12 cellular contexts compared by ENCODE assay signal in genomic region chr9:76216161-76216649, GRCh38.
DNase-seq lines count a peak whose midpoint lies in the region; TF ChIP-seq lines count a peak whose summit lies in the region.
"Had no signal": no experiment of that assay in that cellular context is flagged by ENCODE, and none has a peak within 500 bp of the region (broad histone marks: within the 10 kb centered on the region; RNA-seq: fewer than 3 reads in every experiment).

No MANE protein-coding gene starts in this region.

- H3K23ac ChIP-seq in neuronal stem cell (ENCODE audit: low read depth, low read length, poor library complexity) = no peak overlapping the region

- H3K4me1 ChIP-seq in neuronal stem cell (ENCODE audit: control insufficient read depth in 2 of 2, insufficient read depth in 1 of 2, low read depth in 1 of 2, low read length in 2 of 2) = peaks cover 14 to 16% of the 10 kb centered on the region in 2 donors

- CTCF ChIA-PET in BJ (lab: Yijun Ruan, JAX) = interaction anchor here (0.6 kb wide), 1 partner anchor 150 kb away, joined by 6 read pairs; no protein-coding TSS in a partner anchor

- no peak for TF ChIP-seq CTCF in BJ (IDR thresholded peaks at IDR 0.05; ENCODE audit: insufficient read depth, low read depth, low read length)
- no peak for TF ChIP-seq CTCF in NB4 (IDR thresholded peaks at IDR 0.05; ENCODE audit: low read depth, low read length)

- H2BK5ac ChIP-seq in neuronal stem cell (ENCODE audit: low read length) = no peak overlapping the region

- peak; percentile 91 for DNase-seq in BJ (ENCODE audit: low read depth)
- peak; percentile 11 for DNase-seq in NB4 (ENCODE audit: low read depth)
- DNase-seq in dedifferentiated amniotic fluid mesenchymal stem cell (ENCODE audit: extremely low spot score) = peak; percentile 88
- DNase-seq in neuronal stem cell (ENCODE audit: low spot score) = no peak
- no peak for DNase-seq in nucleus accumbens (lab: John Stamatoyannopoulos, UW)
- no peak for DNase-seq in GDM1 (lab: John Stamatoyannopoulos, UW)
- no peak for DNase-seq in stimulated activated CD8-positive, alpha-beta memory T cell treated with anti-CD3 and anti-CD28 coated beads, Interleukin-4, amount 100 ng/mL, for 48 hours
- DNase-seq in amygdala (lab: John Stamatoyannopoulos, UW) = no peak
- DNase-seq: activated CD4-positive, alpha-beta T cell treated with anti-CD3 and anti-CD28 coated beads for 48 hours; DND-41; Karpas-422; ovary had no signal

- no peaks in the 10 kb centered on the region for H3K9me3 ChIP-seq in neuronal stem cell (replicated peaks in 1 of 2; ENCODE audit: control insufficient read depth in 2 of 2, insufficient read depth in 1 of 2, low read depth in 1 of 2, low read length in 2 of 2)
- H3K9me3 ChIP-seq: ovary had no signal

- POLR2A ChIA-PET in BJ (lab: Charles Lee) = interaction anchor here (1.0 kb wide), 1 partner anchor 40 kb away, joined by 4 read pairs; no protein-coding TSS in a partner anchor

- no peak overlapping the region for H4K91ac ChIP-seq in neuronal stem cell (ENCODE audit: low read depth, low read length, poor library complexity)

- no peak overlapping the region for H2BK120ac ChIP-seq in neuronal stem cell (ENCODE audit: low read depth, low read length)

- H2BK12ac ChIP-seq in neuronal stem cell (ENCODE audit: low read length) = no peak overlapping the region

- no peak overlapping the region for H3K9ac ChIP-seq in neuronal stem cell (ENCODE audit: low read depth, low read length, poor library complexity)

- no peak overlapping the region for H4K8ac ChIP-seq in neuronal stem cell (ENCODE audit: low read depth, low read length)

- no peak overlapping the region for H3K14ac ChIP-seq in neuronal stem cell (ENCODE audit: low read length)

- no CpG with 5 or more reads among the region's 2 CpGs for WGBS in neuronal stem cell (ENCODE audit: extremely low coverage in 2 of 2, insufficient read length in 2 of 2, insufficient replicate concordance in 1 of 2), 2 donors

- no peak overlapping the region for H3K4ac ChIP-seq in neuronal stem cell (ENCODE audit: low read length)

- no peak overlapping the region for H2AFZ ChIP-seq in neuronal stem cell (ENCODE audit: low read length)

- H3K18ac ChIP-seq in neuronal stem cell (ENCODE audit: low read length) = peak overlapping the region; percentile 5

- H3K27ac ChIP-seq in neuronal stem cell (replicated peaks; ENCODE audit: low read length) = no peak overlapping the region
- H3K27ac ChIP-seq: ovary had no signal

- H3K27me3 ChIP-seq in BJ (ENCODE audit: control insufficient read depth, insufficient read depth, low read length) = no peaks in the 10 kb centered on the region
- no peaks in the 10 kb centered on the region for H3K27me3 ChIP-seq in neuronal stem cell (ENCODE audit: control insufficient read depth in 3 of 3, insufficient read depth in 3 of 3, low read depth in 1 of 3, low read length in 3 of 3)
- H3K27me3 ChIP-seq: ovary had no signal

- no peak overlapping the region for H2AK5ac ChIP-seq in neuronal stem cell (ENCODE audit: low read depth, low read length)

- no peak overlapping the region for H2BK15ac ChIP-seq in neuronal stem cell (ENCODE audit: low read length)

- H3K36me3 ChIP-seq in BJ (ENCODE audit: control insufficient read depth, insufficient read depth, low read length) = no peaks in the 10 kb centered on the region
- H3K36me3 ChIP-seq in neuronal stem cell (replicated peaks in 1 of 2; ENCODE audit: control insufficient read depth in 2 of 2, insufficient read depth in 2 of 2, low read length in 2 of 2) = no peaks in the 10 kb centered on the region
- H3K36me3 ChIP-seq: ovary had no signal

- H3K4me2 ChIP-seq in neuronal stem cell (ENCODE audit: insufficient read depth, low read length, poor library complexity, severe bottlenecking) = no peak overlapping the region

- no peak for TF ChIP-seq POLR2A in NB4 (IDR thresholded peaks at IDR 0.05; ENCODE audit: extremely low read depth, insufficient read length)

- no peaks in the 10 kb centered on the region for H3K79me1 ChIP-seq in neuronal stem cell (ENCODE audit: low read depth, low read length)

- H3K4me3 ChIP-seq in BJ (ENCODE audit: low read depth, low read length) (no peak overlapping the region), NB4 (ENCODE audit: low read depth, low read length) (no peak overlapping the region), neuronal stem cell (ENCODE audit: low read length in 2 of 2) (no peak overlapping the region)
- H3K4me3 ChIP-seq: ovary had no signal

Comparison
In these comparisons a context has a peak if more than half of its experiments do, and no peak if none do; other contexts are left out.
1. DNase-seq: peak in BJ (single experiment), NB4 (single experiment) and dedifferentiated amniotic fluid mesenchymal stem cell (single experiment); none in neuronal stem cell (single experiment), nucleus accumbens (0 of 56), GDM1 (single experiment), stimulated activated CD8-positive, alpha-beta memory T cell treated with anti-CD3 and anti-CD28 coated beads, Interleukin-4, amount 100 ng/mL, for 48 hours (single experiment) and amygdala (0 of 56).